ENCODE assay signal across 8 cellular contexts in genomic region chr15:100879046-100879445, GRCh38. TPM values are rescaled to one million over a fixed set of nuclear protein-coding genes. Genes with fewer than 3 reads are reported as not detected.
DNase-seq lines count a peak whose midpoint lies in the region; ATAC-seq and TF ChIP-seq lines count a peak whose summit lies in the region.

No MANE protein-coding gene starts in this region.

- ATAC-seq in GM18907 (IDR thresholded peaks at IDR 0.05; ENCODE audit: unreplicated experiment) (no peak), HG03045 (IDR thresholded peaks at IDR 0.05; ENCODE audit: unreplicated experiment) (no peak)

- H3K27ac ChIP-seq in brain microvascular endothelial cell (no peak overlapping the region), mesendoderm (ENCODE audit: low read depth, low read length) (no peak overlapping the region)

- peak overlapping the region; percentile 17 for H2BK120ac ChIP-seq in mesendoderm (ENCODE audit: low read depth, low read length)

- no CpG with 5 or more reads among the region's 59 CpGs for WGBS in mesendoderm (ENCODE audit: extremely low coverage, insufficient coverage, low lambda C conversion rate)

- H4K5ac ChIP-seq in mesendoderm (ENCODE audit: low read length), result no peak overlapping the region

- no peak overlapping the region for H3K23ac ChIP-seq in mesendoderm (ENCODE audit: low read length)

- in situ Hi-C loops in brain microvascular endothelial cell (cut with HindIII; ENCODE audit: low pct_ligation_motif_present, low sequenced_read_pairs), result no loop called here

- H3K4me1 ChIP-seq in mesendoderm (ENCODE audit: control insufficient read depth, low read depth, low read length), result no peaks in the 10 kb centered on the region

- TF ChIP-seq CTCF in AG09309 (IDR thresholded peaks at IDR 0.05; ENCODE audit: control insufficient read depth, insufficient read depth, low read depth, low read length, missing control alignments) (no peak), brain microvascular endothelial cell (IDR thresholded peaks at IDR 0.05; ENCODE audit: low read depth, low read length, missing control alignments) (no peak)

- H3K18ac ChIP-seq in mesendoderm (ENCODE audit: low read length), result peak overlapping the region; percentile 72

- H3K4ac ChIP-seq in mesendoderm (ENCODE audit: low read depth, low read length), result peak overlapping the region; percentile 81

- peak overlapping the region; percentile 61 for H3K56ac ChIP-seq in mesendoderm (ENCODE audit: low read length)

- DNase-seq in AG09309 (ENCODE audit: low read depth) (no peak), H7 (peak; percentile 87), brain microvascular endothelial cell (no peak), mesendoderm (peak; percentile 25), GOT3 (lab: John Stamatoyannopoulos, UW) (no peak), NCI-H69 (lab: John Stamatoyannopoulos, UW) (no peak)

- H2BK5ac ChIP-seq in mesendoderm (ENCODE audit: low read length), result no peak overlapping the region

- no peak overlapping the region for H4K8ac ChIP-seq in mesendoderm (ENCODE audit: low read depth, low read length)

- no peak overlapping the region for H2BK15ac ChIP-seq in mesendoderm (replicated peaks; ENCODE audit: low read depth)

- H3K27me3 ChIP-seq in H7 (ENCODE audit: control insufficient read depth, insufficient read depth, low read length), result peaks cover 38% of the 10 kb centered on the region
- H3K27me3 ChIP-seq in brain microvascular endothelial cell (replicated peaks), result peaks cover 25% of the 10 kb centered on the region
- H3K27me3 ChIP-seq in mesendoderm (ENCODE audit: insufficient read depth, low read length, poor library complexity), result peaks cover 14% of the 10 kb centered on the region

- H2AK5ac ChIP-seq in mesendoderm (ENCODE audit: low read length), result no peak overlapping the region

- H3K9ac ChIP-seq in mesendoderm (ENCODE audit: low read length), result peak overlapping the region; percentile 46

- H3K4me3 ChIP-seq in AG09309 (ENCODE audit: control insufficient read depth, low read depth, low read length) (peak overlapping the region; percentile 47), H7 (ENCODE audit: insufficient read depth, low read depth, low read length) (peak overlapping the region; percentile 63), brain microvascular endothelial cell (ENCODE audit: low read depth, low read length) (peak overlapping the region; percentile 12), mesendoderm (ENCODE audit: low read length) (no peak overlapping the region)

- no peaks in the 10 kb centered on the region for H3K79me2 ChIP-seq in mesendoderm (ENCODE audit: control insufficient read depth, insufficient read depth, low read length)

- H3K36me3 ChIP-seq in H7 (replicated peaks; ENCODE audit: control insufficient read depth, insufficient read depth, low read length) (no peaks in the 10 kb centered on the region), brain microvascular endothelial cell (replicated peaks) (no peaks in the 10 kb centered on the region), mesendoderm (ENCODE audit: control insufficient read depth, insufficient read depth, low read length) (no peaks in the 10 kb centered on the region)

- H3K4me2 ChIP-seq in mesendoderm (ENCODE audit: low read length), result peak overlapping the region; percentile 42

- no peaks in the 10 kb centered on the region for H3K79me1 ChIP-seq in mesendoderm (ENCODE audit: low read length)

RNA-seq across cellular contexts. Expression of gene ALDH1A3, which starts 0.6 kb away (rescaled TPM):
- total RNA-seq in H7 (2014; rRNA removed; shearing (Covaris generic)), result 25.6 and 25.9 TPM in 2 replicates
- polyA plus RNA-seq in mesendoderm (2013, experiment 1 of 2), result 3.6 TPM
- polyA plus RNA-seq in mesendoderm (2013, experiment 2 of 2), result 3.3 TPM

RNA-seq across cellular contexts. Expression of gene LRRK1, which starts 40.1 kb away (rescaled TPM):
- total RNA-seq in H7 (2014; rRNA removed; shearing (Covaris generic)), result 3.3 and 6.6 TPM in 2 replicates
- 0.66 TPM for polyA plus RNA-seq in mesendoderm (2013, experiment 1 of 2)
- 0.57 TPM for polyA plus RNA-seq in mesendoderm (2013, experiment 2 of 2)

Comparison
In these comparisons a context has a peak if more than half of its experiments do, and no peak if none do; other contexts are left out.
1. DNase-seq: peak in H7 (single experiment) and mesendoderm (single experiment); none in AG09309 (single experiment), brain microvascular endothelial cell (single experiment), GOT3 (single experiment) and NCI-H69 (single experiment).